In genomic region chr15:63538876-63539275, GRCh38 we compare ENCODE assay signal across 21 cellular contexts. TPM values are rescaled to one million over a fixed set of nuclear protein-coding genes. Genes with fewer than 3 reads are reported as not detected.
DNase-seq lines count a peak whose midpoint lies in the region; ATAC-seq, FAIRE-seq and TF ChIP-seq lines count a peak whose summit lies in the region.
"Had no signal": no experiment of that assay in that cellular context is flagged by ENCODE, and none has a peak within 500 bp of the region (broad histone marks: within the 10 kb centered on the region; RNA-seq: fewer than 3 reads in every experiment).

No MANE protein-coding gene starts in this region.

- H3K36me3 ChIP-seq in iPS-18a (ENCODE audit: control insufficient read depth, low read depth, low read length) (no peaks in the 10 kb centered on the region), mucosa of descending colon (ENCODE audit: low read depth) (no peaks in the 10 kb centered on the region), aorta (ENCODE audit: control insufficient read depth in 1 of 2, insufficient read depth in 2 of 2, low read length in 1 of 2) (no peaks in the 10 kb centered on the region), pancreas (peaks cover 0 to 2% (median 0%) of the 10 kb centered on the region in 3 donors)

- TF ChIP-seq POLR2A in A549 (IDR thresholded peaks at IDR 0.05; ENCODE audit: low read length), result no peak

- WGBS in A549 (ENCODE audit: missing lambda C conversion rate), result 62% methylated on average over 3 of the region's 3 CpGs
- 90 to 92% methylated on average over 3 of the region's 3 CpGs for WGBS in aorta, 2 donors
- 74 to 79% methylated on average over 3 of the region's 3 CpGs for WGBS in pancreas, 2 donors

- H3K4me3 ChIP-seq in A549, result no peak overlapping the region
- H3K4me3 ChIP-seq in iPS-18a (ENCODE audit: low read length), result no peak overlapping the region
- H3K4me3 ChIP-seq in mucosa of descending colon, result no peak overlapping the region
- no peak overlapping the region for H3K4me3 ChIP-seq in aorta (ENCODE audit: low read length in 2 of 2)
- no peak overlapping the region for H3K4me3 ChIP-seq in pancreas
- H3K4me3 ChIP-seq: BLaER1, MG63, PC-9 had no signal

- DNase-seq in A549 (ENCODE audit: low read depth in 1 of 2, low spot score in 1 of 2) (no peak), mucosa of descending colon (peak in 1 of 3 donors; percentile 43), aorta (no peak), GF-D8 (lab: John Stamatoyannopoulos, UW) (no peak), pancreas (no peak), RWPE1 (ENCODE audit: low spot score) (no peak)
- DNase-seq: CD4-positive, alpha-beta memory T cell; EL; H7; MG63; NCI-H1048; NCI-H1436 treated with DMSO at 0.1 percent for 48 hours; NCI-H2029; NCI-H526; PC-9 had no signal

- TF ChIP-seq CTCF in A549 (IDR thresholded peaks at IDR 0.05), result no peak
- TF ChIP-seq CTCF in mucosa of descending colon (IDR thresholded peaks at IDR 0.05), result no peak
- TF ChIP-seq CTCF in pancreas (IDR thresholded peaks at IDR 0.05), result no peak
- TF ChIP-seq CTCF in RWPE1 (conservative IDR thresholded peaks at IDR 0.05; ENCODE audit: low read depth), result no peak

- CTCF ChIA-PET in A549 (lab: Yijun Ruan, JAX), result interaction anchor here (0.7 to 1.3 kb wide), 3 partner anchors 9 to 51 kb away, joined by 3 to 4 read pairs (median 3); no protein-coding TSS in a partner anchor
- CTCF ChIA-PET in RWPE1 (lab: Yijun Ruan, JAX), result no interaction called here

- ATAC-seq in A549 (no peak), mucosa of descending colon (peak; percentile 74), aorta (ENCODE audit: low FRiP score) (no peak), pancreas (no peak)

- no peak for TF ChIP-seq RAD21 in A549 (conservative IDR thresholded peaks at IDR 0.05 in 1 of 2, IDR thresholded peaks at IDR 0.05 in 1 of 2)

- no peak for TF ChIP-seq EP300 in A549 (IDR thresholded peaks at IDR 0.05)

- H3K9ac ChIP-seq in iPS-18a (ENCODE audit: low read length), result no peak overlapping the region
- H3K9ac ChIP-seq: BLaER1 had no signal

- intact Hi-C loops in mucosa of descending colon (cut with DNase I, micrococcal nuclease) (no loop called here), aorta (cut with DNase I) (no loop called here), pancreas (cut with DNase I) (no loop called here)

- no peaks in the 10 kb centered on the region for H3K27me3 Mint-ChIP-seq in IgD-negative memory B cell
- H3K27me3 Mint-ChIP-seq: CD4-positive, alpha-beta memory T cell had no signal

- H3K4me1 Mint-ChIP-seq in IgD-negative memory B cell, result peaks cover 53 to 67% (median 65%) of the 10 kb centered on the region in 3 donors

- no peaks in the 10 kb centered on the region for H3K9me3 Mint-ChIP-seq in IgD-negative memory B cell
- H3K9me3 Mint-ChIP-seq: CD4-positive, alpha-beta memory T cell had no signal

- H3K4me2 ChIP-seq in A549, result peak overlapping the region; percentile 13; the same call in 1 of the 3 replicates
- H3K4me2 ChIP-seq: BLaER1, PC-9 had no signal

- POLR2A ChIA-PET in A549 (lab: Yijun Ruan, JAX), result interaction anchor here (0.7 kb wide), 1 partner anchor 1459 kb away, joined by 3 read pairs; no protein-coding TSS in a partner anchor
- POLR2A ChIA-PET in RWPE1 (lab: Yijun Ruan, JAX; ENCODE audit: low non-redundant PET), result no interaction called here

- FAIRE-seq in A549 (lab: Jason Lieb, UNC) (no peak), pancreas (lab: Jason Lieb, UNC) (no peak)
- FAIRE-seq: A204.1, GM12891, HTR-8/SVneo had no signal

- peak overlapping the region in 2 of 3 donors; percentile 1 to 44 for H3K27ac Mint-ChIP-seq in IgD-negative memory B cell

- H3K27me3 ChIP-seq in iPS-18a (ENCODE audit: control insufficient read depth, insufficient read depth, low read length) (no peaks in the 10 kb centered on the region), aorta (ENCODE audit: control insufficient read depth in 1 of 2, insufficient read depth in 2 of 2, low read length in 1 of 2) (no peaks in the 10 kb centered on the region), pancreas (no peaks in the 10 kb centered on the region)
- H3K27me3 ChIP-seq: BLaER1, MG63 had no signal

- no peak overlapping the region for H3K27ac ChIP-seq in A549
- peak overlapping the region; percentile 15 for H3K27ac ChIP-seq in iPS-18a (ENCODE audit: low read length)
- H3K27ac ChIP-seq in aorta (ENCODE audit: low read depth in 1 of 2, low read length in 2 of 2), result no peak overlapping the region
- no peak overlapping the region for H3K27ac ChIP-seq in pancreas
- H3K27ac ChIP-seq in RWPE1, result no peak overlapping the region
- H3K27ac ChIP-seq: BLaER1, PC-9 had no signal

- no peaks in the 10 kb centered on the region for H3K36me3 Mint-ChIP-seq in IgD-negative memory B cell

- H3K4me3 Mint-ChIP-seq in IgD-negative memory B cell, result no peak overlapping the region
- H3K4me3 Mint-ChIP-seq: CD4-positive, alpha-beta memory T cell had no signal

- H3K9me3 ChIP-seq in A549 (no peaks in the 10 kb centered on the region), iPS-18a (ENCODE audit: control insufficient read depth, low read depth, low read length) (no peaks in the 10 kb centered on the region), mucosa of descending colon (no peaks in the 10 kb centered on the region), aorta (ENCODE audit: control insufficient read depth, low read length) (no peaks in the 10 kb centered on the region), pancreas (no peaks in the 10 kb centered on the region)
- H3K9me3 ChIP-seq: BLaER1, MG63 had no signal

- peaks cover 45% of the 10 kb centered on the region for H3K4me1 ChIP-seq in A549
- H3K4me1 ChIP-seq in iPS-18a (ENCODE audit: control insufficient read depth, low read depth, low read length), result peaks cover 52% of the 10 kb centered on the region
- peaks cover 57% of the 10 kb centered on the region for H3K4me1 ChIP-seq in mucosa of descending colon (ENCODE audit: low read depth)
- peaks cover 0 to 2% of the 10 kb centered on the region in 2 donors for H3K4me1 ChIP-seq in aorta (ENCODE audit: control insufficient read depth in 1 of 2, insufficient read depth in 2 of 2, low read length in 2 of 2)
- H3K4me1 ChIP-seq in pancreas, result peaks cover 0 to 22% (median 8%) of the 10 kb centered on the region in 3 donors

TF ChIP-seq in A549, 52 proteins besides CTCF, POLR2A, EP300 and RAD21:
- TF ChIP-seq RARB (CRISPR knock-in tag; IDR thresholded peaks at IDR 0.05) (no peak), FOXS1 (CRISPR knock-in tag; IDR thresholded peaks at IDR 0.05) (no peak), HDAC2 (IDR thresholded peaks at IDR 0.05) (no peak), HEYL (CRISPR knock-in tag; IDR thresholded peaks at IDR 0.05) (no peak), JUNB (IDR thresholded peaks at IDR 0.05) (no peak)

RNA-seq across cellular contexts. Expression of gene USP3, which starts 34.5 kb away (rescaled TPM):
- 97.4 and 99.1 TPM in 2 replicates for polyA plus RNA-seq in A549 (2011; rRNA removed)
- polyA plus RNA-seq in A549 (2012; cell fraction: cytosol; rRNA removed), result 32.8 and 35.7 TPM in 2 replicates
- polyA plus RNA-seq in A549 (2012; cell fraction: nucleus; rRNA removed), result 68.6 and 111 TPM in 2 replicates
- polyA plus RNA-seq in A549 (2017; fragmentation: RNase III; extraction: RNeasy Plus Mini Kit Qiagen cat#74134 plus additional on column Dnase treatment), result 41.8 to 43.2 TPM (median 42.8 TPM) in 3 replicates
- polyA minus RNA-seq in A549 (2011; rRNA and poly(A)+ RNA removed), result 98.4 and 139 TPM in 2 replicates
- 42.7 TPM for polyA plus RNA-seq in IgD-negative memory B cell
- 100 to 1,000 TPM in 1 of 3 donors, 10 to 100 TPM in 2; 65.6 to 101 (median 67.3) TPM for total RNA-seq in mucosa of descending colon
- 10 to 100 TPM; 46.9 to 60.0 TPM for total RNA-seq in aorta
- polyA plus RNA-seq in aorta, result 10 to 100 TPM; 16.3 to 28.9 TPM
- total RNA-seq in pancreas, result 10 to 100 TPM; 39.3 to 50.8 (median 43.1) TPM
- 10 to 100 TPM; 28.5 to 35.8 TPM for polyA plus RNA-seq in pancreas

RNA-seq across cellular contexts. Expression of gene FBXL22, which starts 58.3 kb away (rescaled TPM):
- polyA plus RNA-seq in A549 (2011; rRNA removed) (0.09 and 0.18 TPM in 2 replicates), A549 (2017; fragmentation: RNase III; extraction: RNeasy Plus Mini Kit Qiagen cat#74134 plus additional on column Dnase treatment) (0.13 to 0.23 TPM (median 0.18 TPM) in 3 replicates), IgD-negative memory B cell (0.73 TPM), aorta (10 to 100 TPM in 1 of 2 donors, 1 to 10 TPM in 1; 4.8 to 32.0 TPM), pancreas (under 1 TPM; 0.87 to 0.94 TPM)
- polyA plus RNA-seq in A549 (2012; cell fraction: cytosol; rRNA removed), result 0.28 and 0.29 TPM in 2 replicates
- 0.41 and 0.49 TPM in 2 replicates for polyA plus RNA-seq in A549 (2012; cell fraction: nucleus; rRNA removed)
- polyA minus RNA-seq in A549 (2011; rRNA and poly(A)+ RNA removed), result 0.33 and 0.78 TPM in 2 replicates
- total RNA-seq in mucosa of descending colon (10 to 100 TPM in 1 of 3 donors, 1 to 10 TPM in 2; 4.2 to 37.5 (median 5.1) TPM), aorta (10 to 100 TPM; 16.3 to 18.6 TPM), pancreas (1 to 10 TPM in 2 of 6 donors, under 1 TPM in 4; 0.28 to 2.1 (median 0.66) TPM)
